Comparison of ENCODE assay signal across 9 cellular contexts in the genomic region with DNA sequence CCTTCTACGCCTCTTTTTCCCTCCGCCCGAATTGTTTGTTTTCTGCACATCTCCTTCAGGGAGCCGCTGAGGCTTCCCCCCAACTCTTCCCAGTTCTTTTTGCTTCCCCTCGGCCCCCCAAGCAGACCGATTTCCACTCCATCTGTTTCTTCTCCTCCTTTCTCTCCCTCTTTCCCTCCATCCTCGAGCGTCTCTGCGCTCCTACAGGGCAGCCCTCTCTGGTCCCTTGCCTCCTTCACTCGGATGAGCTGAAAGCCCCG. TPM values are rescaled to one million over a fixed set of nuclear protein-coding genes. Genes with fewer than 3 reads are reported as not detected.
A peak's percentile ranks its signal among the peaks of the same experiment; 100 is the strongest.
DNase-seq lines count a peak whose midpoint lies in the region; ATAC-seq, FAIRE-seq and TF ChIP-seq lines count a peak whose summit lies in the region.
"Had no signal": no experiment of that assay in that cellular context is flagged by ENCODE, and none has a peak within 500 bp of the region (broad histone marks: within the 10 kb centered on the region; RNA-seq: fewer than 3 reads in every experiment).

No MANE protein-coding gene starts in this region.

- no peak overlapping the region for H3K27ac ChIP-seq in thoracic aorta

- no peaks in the 10 kb centered on the region for H3K9me3 ChIP-seq in thoracic aorta

- intact Hi-C loops in activated CD8-positive, alpha-beta T cell treated with anti-CD3 and anti-CD28 coated beads for 36 hours (cut with micrococcal nuclease) = loop anchor here (5.0 to 10.0 kb wide), 4 partner anchors 143 to 547 kb away; a partner anchor contains a TSS

- peaks cover 100% of the 10 kb centered on the region for H3K27me3 Mint-ChIP-seq in activated T-cell treated with anti-CD3 and anti-CD28 coated beads, Interleukin-2, amount 50 U/mL, for 72 hours (ENCODE audit: low read depth)
- peaks cover 94% of the 10 kb centered on the region for H3K27me3 Mint-ChIP-seq in activated CD8-positive, alpha-beta T cell treated with anti-CD3 and anti-CD28 coated beads for 36 hours
- peaks cover 55 to 82% (median 73%) of the 10 kb centered on the region in 3 donors for H3K27me3 Mint-ChIP-seq in immature natural killer cell (ENCODE audit: low read depth in 3 of 3)

- no peak for FAIRE-seq in frontal cortex (lab: Jason Lieb, UNC)
- FAIRE-seq: islet of Langerhans had no signal

- peak overlapping the region; percentile 63 for H3K4me3 ChIP-seq in thoracic aorta

- H3K4me1 ChIP-seq in thoracic aorta (ENCODE audit: control insufficient read depth in 1 of 2, low read depth in 2 of 2) = peaks cover 25 to 39% of the 10 kb centered on the region in 2 donors

- no peaks in the 10 kb centered on the region for H3K36me3 ChIP-seq in thoracic aorta

- POLR2A ChIA-PET in activated CD8-positive, alpha-beta T cell treated with anti-CD3 and anti-CD28 coated beads for 36 hours (lab: Charles Lee) = interaction anchor here (0.6 to 1.1 kb wide), 2 partner anchors 10 to 14 kb away, joined by 3 to 6 read pairs; no protein-coding TSS in a partner anchor

- TF ChIP-seq CTCF in activated CD8-positive, alpha-beta T cell treated with anti-CD3 and anti-CD28 coated beads for 36 hours (IDR thresholded peaks at IDR 0.05) = no peak
- no peak for TF ChIP-seq CTCF in thoracic aorta (IDR thresholded peaks at IDR 0.05)

- CTCF ChIA-PET in activated CD8-positive, alpha-beta T cell treated with anti-CD3 and anti-CD28 coated beads for 36 hours (lab: Charles Lee) = interaction anchor here (0.6 to 1.7 kb wide), 8 partner anchors 9 to 396 kb away, joined by 3 to 7 read pairs (median 4); a partner anchor contains a TSS

- peak overlapping the region; percentile 85 to 88 for H3K4me3 Mint-ChIP-seq in activated T-cell treated with anti-CD3 and anti-CD28 coated beads, Interleukin-2, amount 50 U/mL, for 72 hours
- H3K4me3 Mint-ChIP-seq in activated CD8-positive, alpha-beta T cell treated with anti-CD3 and anti-CD28 coated beads for 36 hours = peak overlapping the region; percentile 69
- peak overlapping the region; percentile 75 to 86 (median 81) for H3K4me3 Mint-ChIP-seq in immature natural killer cell

- peak in 1 of 2 donors; percentile 19 for ATAC-seq in activated T-cell treated with anti-CD3 and anti-CD28 coated beads, Interleukin-2, amount 50 U/mL, for 72 hours (replicated peaks in 1 of 2)
- no peak for ATAC-seq in activated CD8-positive, alpha-beta T cell treated with anti-CD3 and anti-CD28 coated beads for 36 hours
- no peak for ATAC-seq in thoracic aorta (ENCODE audit: insufficient number of reproducible peaks, low FRiP score, low read depth)

- H3K4me1 Mint-ChIP-seq in activated T-cell treated with anti-CD3 and anti-CD28 coated beads, Interleukin-2, amount 50 U/mL, for 72 hours (ENCODE audit: low read depth) = peaks cover 86% of the 10 kb centered on the region
- peaks cover 66% of the 10 kb centered on the region for H3K4me1 Mint-ChIP-seq in activated CD8-positive, alpha-beta T cell treated with anti-CD3 and anti-CD28 coated beads for 36 hours (ENCODE audit: low read depth)
- peaks cover 66 to 69% of the 10 kb centered on the region in 2 donors for H3K4me1 Mint-ChIP-seq in immature natural killer cell

- H3K9me3 Mint-ChIP-seq in activated T-cell treated with anti-CD3 and anti-CD28 coated beads, Interleukin-2, amount 50 U/mL, for 72 hours = no peaks in the 10 kb centered on the region
- no peaks in the 10 kb centered on the region for H3K9me3 Mint-ChIP-seq in activated CD8-positive, alpha-beta T cell treated with anti-CD3 and anti-CD28 coated beads for 36 hours
- H3K9me3 Mint-ChIP-seq in immature natural killer cell = peaks cover 0 to 3% (median 0%) of the 10 kb centered on the region in 6 donors

- peaks cover 83% of the 10 kb centered on the region for H3K27me3 ChIP-seq in thoracic aorta (replicated peaks; ENCODE audit: insufficient read depth)

- no peak overlapping the region for H3K27ac Mint-ChIP-seq in activated T-cell treated with anti-CD3 and anti-CD28 coated beads, Interleukin-2, amount 50 U/mL, for 72 hours
- no peak overlapping the region for H3K27ac Mint-ChIP-seq in activated CD8-positive, alpha-beta T cell treated with anti-CD3 and anti-CD28 coated beads for 36 hours
- peak overlapping the region in 2 of 6 donors; percentile 17 to 69 for H3K27ac Mint-ChIP-seq in immature natural killer cell

- no peak for DNase-seq in activated T-cell treated with anti-CD3 and anti-CD28 coated beads, Interleukin-2, amount 50 U/mL, for 72 hours
- no peak for DNase-seq in activated T-cell treated with anti-CD3 and anti-CD28 coated beads, Interleukin-2, amount 50 U/mL, for 48 hours
- no peak for DNase-seq in activated CD8-positive, alpha-beta T cell treated with anti-CD3 and anti-CD28 coated beads for 36 hours
- DNase-seq in immature natural killer cell (no peak), thoracic aorta (ENCODE audit: low spot score) (no peak), ureter (ENCODE audit: low spot score) (no peak), frontal cortex (ENCODE audit: low spot score in 2 of 2) (no peak), NCI-H1694 (lab: John Stamatoyannopoulos, UW) (no peak)

- H3K36me3 Mint-ChIP-seq in activated T-cell treated with anti-CD3 and anti-CD28 coated beads, Interleukin-2, amount 50 U/mL, for 72 hours (ENCODE audit: insufficient read depth in 2 of 2) = peaks cover 2% of the 10 kb centered on the region in 2 donors
- no peaks in the 10 kb centered on the region for H3K36me3 Mint-ChIP-seq in activated CD8-positive, alpha-beta T cell treated with anti-CD3 and anti-CD28 coated beads for 36 hours (ENCODE audit: low read depth)
- no peaks in the 10 kb centered on the region for H3K36me3 Mint-ChIP-seq in immature natural killer cell

RNA-seq across cellular contexts. Expression of a gene that starts 0.3 kb away (rescaled TPM):
- under 1 TPM in 1 of 2 donors, not detected in 1; 0.02 TPM for total RNA-seq in activated T-cell treated with anti-CD3 and anti-CD28 coated beads, Interleukin-2, amount 50 U/mL, for 72 hours
- not detected for total RNA-seq in activated CD8-positive, alpha-beta T cell treated with anti-CD3 and anti-CD28 coated beads for 36 hours
- polyA plus RNA-seq in immature natural killer cell = not detected
- not detected for total RNA-seq in thoracic aorta
- total RNA-seq in ureter = not detected
- total RNA-seq in frontal cortex = 0.41 TPM

RNA-seq across cellular contexts. Expression of a gene that starts 15.1 kb away (rescaled TPM):
- total RNA-seq in activated T-cell treated with anti-CD3 and anti-CD28 coated beads, Interleukin-2, amount 50 U/mL, for 72 hours = not detected
- 1 to 10 TPM in 1 of 2 experiments, under 1 TPM in 1; 0.96 to 1.2 TPM for total RNA-seq in activated CD8-positive, alpha-beta T cell treated with anti-CD3 and anti-CD28 coated beads for 36 hours
- polyA plus RNA-seq in immature natural killer cell = 1 to 10 TPM; 1.8 to 4.1 (median 2.1) TPM
- not detected for total RNA-seq in thoracic aorta
- 1.7 TPM for total RNA-seq in ureter
- total RNA-seq in frontal cortex = 2.4 TPM
